ENCODE assay signal across 10 cellular contexts in the genomic region with DNA sequence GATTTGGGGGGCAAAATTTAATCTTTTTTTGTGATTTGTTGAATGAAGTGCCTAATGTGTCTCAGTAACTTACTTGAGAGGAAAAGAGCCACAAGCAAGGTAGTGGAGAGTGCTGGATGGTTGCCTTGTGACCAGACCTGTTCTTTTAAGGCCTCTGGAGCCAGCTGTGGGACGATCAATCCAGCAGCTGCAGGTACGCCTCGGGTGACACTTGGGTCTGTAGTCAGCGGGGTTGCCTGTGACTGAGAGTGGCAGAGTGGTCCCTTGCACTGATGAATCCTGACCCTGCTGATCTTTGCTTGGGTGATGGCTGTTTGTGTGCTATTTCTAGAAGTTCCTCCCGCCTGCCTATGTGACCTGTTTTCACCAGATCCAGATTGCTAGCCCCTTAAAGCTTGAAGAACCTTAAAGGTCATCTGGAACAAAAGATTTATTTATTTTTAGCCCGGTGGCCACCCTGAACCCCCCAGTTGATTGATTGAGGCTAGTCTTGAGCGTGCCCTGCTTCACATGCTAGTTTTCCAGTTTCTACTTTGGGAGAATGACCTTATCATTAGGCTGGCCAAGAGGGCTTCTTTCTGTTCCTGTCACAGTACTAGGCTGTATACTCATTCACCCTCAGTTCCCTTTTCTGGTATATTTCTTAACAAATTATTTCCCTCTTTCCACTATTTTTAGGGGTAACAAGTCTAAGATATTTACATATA. TPM values are rescaled to one million over a fixed set of nuclear protein-coding genes. Genes with fewer than 3 reads are reported as not detected.
DNase-seq lines count a peak whose midpoint lies in the region; ATAC-seq and TF ChIP-seq lines count a peak whose summit lies in the region.
"Had no signal": no experiment of that assay in that cellular context is flagged by ENCODE, and none has a peak within 500 bp of the region (broad histone marks: within the 10 kb centered on the region; RNA-seq: fewer than 3 reads in every experiment).

No MANE protein-coding gene starts in this region.

- H3K27me3 ChIP-seq in CD4-positive, alpha-beta memory T cell (ENCODE audit: insufficient read depth, low read length): no peaks in the 10 kb centered on the region
- H3K27me3 ChIP-seq in Karpas-422 (ENCODE audit: low read length) (0 out of 2 replicates have a peak, but pooled peaks cover 3% of the 10 kb centered on the region), colonic mucosa (no peaks in the 10 kb centered on the region), parathyroid adenoma (ENCODE audit: control insufficient read depth, insufficient read depth, low read length) (no peaks in the 10 kb centered on the region)

- H3K4me1 ChIP-seq in CD4-positive, alpha-beta memory T cell (ENCODE audit: insufficient read depth, low read length): peaks cover 99% of the 10 kb centered on the region
- H3K4me1 ChIP-seq in Karpas-422 (ENCODE audit: low read length) (peaks cover 20% of the 10 kb centered on the region), colonic mucosa (no peaks in the 10 kb centered on the region), parathyroid adenoma (peaks cover 8% of the 10 kb centered on the region)

- H3K36me3 ChIP-seq in CD4-positive, alpha-beta memory T cell (ENCODE audit: insufficient read depth, low read length): no peaks in the 10 kb centered on the region
- H3K36me3 ChIP-seq in Karpas-422 (ENCODE audit: insufficient read depth, low read length) (no peaks in the 10 kb centered on the region), colonic mucosa (no peaks in the 10 kb centered on the region), parathyroid adenoma (ENCODE audit: control insufficient read depth, insufficient read depth, low read length) (no peaks in the 10 kb centered on the region)

- no peak for TF ChIP-seq CTCF in colonic mucosa (IDR thresholded peaks at IDR 0.05)
- TF ChIP-seq CTCF in parathyroid adenoma (IDR thresholded peaks at IDR 0.05): no peak
- no peak for TF ChIP-seq CTCF in nephron progenitor cell (IDR thresholded peaks at IDR 0.05)

- no peaks in the 10 kb centered on the region for H3K27me3 Mint-ChIP-seq in CD4-positive, alpha-beta memory T cell
- H3K27me3 Mint-ChIP-seq in nephron progenitor cell (ENCODE audit: low read depth, poor library complexity): peaks cover 13% of the 10 kb centered on the region

- no peaks in the 10 kb centered on the region for H4K20me1 ChIP-seq in Karpas-422 (ENCODE audit: insufficient read depth, low read depth, low read length)

- H3K9me3 Mint-ChIP-seq in CD4-positive, alpha-beta memory T cell: peaks cover 0 to 1% (median 0%) of the 10 kb centered on the region in 8 donors
- no peaks in the 10 kb centered on the region for H3K9me3 Mint-ChIP-seq in nephron progenitor cell
- H3K9me3 Mint-ChIP-seq: endodermal cell had no signal

- peak overlapping the region; percentile 15 for H3K4me2 ChIP-seq in Karpas-422 (ENCODE audit: low read depth, low read length, poor library complexity, severe bottlenecking)
- no peak overlapping the region for H3K4me2 ChIP-seq in parathyroid adenoma (ENCODE audit: low read length)

- peak overlapping the region; percentile 93 to 98 (median 96) for H3K27ac Mint-ChIP-seq in CD4-positive, alpha-beta memory T cell
- no peak overlapping the region for H3K27ac Mint-ChIP-seq in nephron progenitor cell
- H3K27ac Mint-ChIP-seq: endodermal cell had no signal

- ATAC-seq in HG03135 (IDR thresholded peaks at IDR 0.05; ENCODE audit: unreplicated experiment): no peak
- no peak for ATAC-seq in GM18511 (IDR thresholded peaks at IDR 0.05; ENCODE audit: unreplicated experiment)

- H2AFZ ChIP-seq in Karpas-422 (ENCODE audit: low read length) (no peak overlapping the region), parathyroid adenoma (peak overlapping the region; percentile 57)

- H3K4me3 ChIP-seq in CD4-positive, alpha-beta memory T cell (ENCODE audit: low read length in 2 of 2): peak overlapping the region; percentile 42 to 62
- no peak overlapping the region for H3K4me3 ChIP-seq in Karpas-422 (ENCODE audit: low read length)
- H3K4me3 ChIP-seq in colonic mucosa: no peak overlapping the region
- no peak overlapping the region for H3K4me3 ChIP-seq in parathyroid adenoma (ENCODE audit: low read depth, low read length)

- H3K9ac ChIP-seq in Karpas-422 (ENCODE audit: low read length) (no peak overlapping the region), colonic mucosa (ENCODE audit: low read depth in 2 of 2, low read length in 2 of 2) (no peak overlapping the region), parathyroid adenoma (no peak overlapping the region)

- DNase-seq in CD4-positive, alpha-beta memory T cell: peak in 1 of 5 donors; percentile 57
- DNase-seq in Karpas-422: peak; percentile 63
- no peak for DNase-seq in colonic mucosa
- DNase-seq in kidney glomerular epithelial cell (lab: John Stamatoyannopoulos, UW): no peak
- no peak for DNase-seq in nephron progenitor cell
- DNase-seq: Calu3, endodermal cell had no signal

- H3K9me2 ChIP-seq in Karpas-422 (replicated peaks; ENCODE audit: insufficient read depth, low read length): no peaks in the 10 kb centered on the region

- H3K9me3 ChIP-seq in CD4-positive, alpha-beta memory T cell (ENCODE audit: control insufficient read depth in 1 of 2, low read length in 2 of 2): no peaks in the 10 kb centered on the region
- H3K9me3 ChIP-seq in Karpas-422 (ENCODE audit: low read length) (no peaks in the 10 kb centered on the region), colonic mucosa (no peaks in the 10 kb centered on the region), parathyroid adenoma (ENCODE audit: control insufficient read depth, low read length) (no peaks in the 10 kb centered on the region)

- peak overlapping the region; percentile 74 to 88 (median 87) for H3K4me3 Mint-ChIP-seq in CD4-positive, alpha-beta memory T cell
- no peak overlapping the region for H3K4me3 Mint-ChIP-seq in nephron progenitor cell
- H3K4me3 Mint-ChIP-seq: endodermal cell had no signal

- POLR2A ChIA-PET in CD4-positive, alpha-beta memory T cell (lab: Charles Lee; ENCODE audit: partially characterized antibody): interaction anchor here (0.6 to 19.4 kb wide), 16 partner anchors 8 to 106 kb away, joined by 3 to 578 read pairs (median 4); a partner anchor contains a TSS

- peaks cover 10 to 40% of the 10 kb centered on the region in 2 donors for H3K36me3 Mint-ChIP-seq in CD4-positive, alpha-beta memory T cell
- no peaks in the 10 kb centered on the region for H3K36me3 Mint-ChIP-seq in nephron progenitor cell (ENCODE audit: low read depth)

- CTCF ChIA-PET in CD4-positive, alpha-beta memory T cell (lab: Charles Lee; ENCODE audit: partially characterized antibody): interaction anchor here (0.9 to 8.2 kb wide), 12 partner anchors 12 to 103 kb away, joined by 3 to 52 read pairs (median 4); a partner anchor contains a TSS

- H3K4me1 Mint-ChIP-seq in CD4-positive, alpha-beta memory T cell: peaks cover 84 to 99% (median 91%) of the 10 kb centered on the region in 4 donors
- H3K4me1 Mint-ChIP-seq in nephron progenitor cell: peaks cover 24% of the 10 kb centered on the region

- no peaks in the 10 kb centered on the region for H3K79me2 ChIP-seq in Karpas-422 (ENCODE audit: low read length)
- H3K79me2 ChIP-seq in parathyroid adenoma: peaks cover 5% of the 10 kb centered on the region

- H3K27ac ChIP-seq in CD4-positive, alpha-beta memory T cell (ENCODE audit: low read depth, low read length): peak overlapping the region; percentile 78
- H3K27ac ChIP-seq in Karpas-422 (ENCODE audit: low read length) (no peak overlapping the region), colonic mucosa (peak overlapping the region; percentile 38), parathyroid adenoma (peak overlapping the region; percentile 58)

- intact Hi-C loops in CD4-positive, alpha-beta memory T cell (cut with micrococcal nuclease): loop anchor here (1.0 kb wide), 2 partner anchors 11 to 44 kb away; no protein-coding TSS in a partner anchor
- intact Hi-C loops in colonic mucosa (cut with DNase I): no loop called here

RNA-seq across cellular contexts. Expression of a gene that starts 23.2 kb away (rescaled TPM):
- 100 to 1,000 TPM; 247 to 284 TPM for total RNA-seq in CD4-positive, alpha-beta memory T cell
- 100 to 1,000 TPM; 246 to 251 TPM for polyA plus RNA-seq in CD4-positive, alpha-beta memory T cell
- total RNA-seq in Karpas-422 (2014; rRNA removed; shearing (Covaris generic); ENCODE audit: low replicate concordance): 3.4 and 7.0 TPM in 2 replicates
- 10 to 100 TPM; 11.4 to 11.5 TPM for total RNA-seq in colonic mucosa

Comparison
In these comparisons a context has a peak if more than half of its experiments do, and no peak if none do; other contexts are left out.
1. H3K4me3 ChIP-seq: peak in CD4-positive, alpha-beta memory T cell (2 of 2); none in Karpas-422 (single experiment), colonic mucosa (single experiment) and parathyroid adenoma (single experiment).
2. RNA of a gene that starts 23.2 kb away (total RNA-seq): 247 to 284 TPM in CD4-positive, alpha-beta memory T cell; 11.4 to 11.5 TPM in colonic mucosa and 3.4 to 7.0 TPM in Karpas-422; every median in the first group is over 10 times any median in the second.